Comparison of ENCODE assay signal across 1 cellular context in genomic region chr19:43594710-43595604, GRCh38.
TF ChIP-seq lines count a peak whose summit lies in the region.

No MANE protein-coding gene starts in this region.

TF ChIP-seq in HepG2, 621 proteins besides CTCF, POLR2A, EP300 and RAD21 (continued from another document and continues in another):
- TF ChIP-seq ZHX2 (IDR thresholded peaks at IDR 0.05; ENCODE audit: low read depth), result no peak
- no peak for TF ChIP-seq ZHX2 (CRISPR knock-in tag; IDR thresholded peaks at IDR 0.05; ENCODE audit: borderline replicate concordance)
- TF ChIP-seq, protein P1, sequence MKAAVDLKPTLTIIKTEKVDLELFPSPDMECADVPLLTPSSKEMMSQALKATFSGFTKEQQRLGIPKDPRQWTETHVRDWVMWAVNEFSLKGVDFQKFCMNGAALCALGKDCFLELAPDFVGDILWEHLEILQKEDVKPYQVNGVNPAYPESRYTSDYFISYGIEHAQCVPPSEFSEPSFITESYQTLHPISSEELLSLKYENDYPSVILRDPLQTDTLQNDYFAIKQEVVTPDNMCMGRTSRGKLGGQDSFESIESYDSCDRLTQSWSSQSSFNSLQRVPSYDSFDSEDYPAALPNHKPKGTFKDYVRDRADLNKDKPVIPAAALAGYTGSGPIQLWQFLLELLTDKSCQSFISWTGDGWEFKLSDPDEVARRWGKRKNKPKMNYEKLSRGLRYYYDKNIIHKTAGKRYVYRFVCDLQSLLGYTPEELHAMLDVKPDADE (CRISPR knock-in tag; IDR thresholded peaks at IDR 0.05), result no peak
- TF ChIP-seq FOXK1 (CRISPR knock-in tag; IDR thresholded peaks at IDR 0.05; ENCODE audit: borderline replicate concordance, low read depth), result no peak
- no peak for TF ChIP-seq KLF13 (CRISPR knock-in tag; IDR thresholded peaks at IDR 0.05)
- no peak for TF ChIP-seq ZBTB1 (CRISPR knock-in tag; IDR thresholded peaks at IDR 0.05; ENCODE audit: borderline replicate concordance)
- TF ChIP-seq ZSCAN9 (CRISPR knock-in tag; IDR thresholded peaks at IDR 0.05; ENCODE audit: borderline replicate concordance), result 0 out of 2 replicates have a peak, but pooled peaks have one; percentile 49
- TF ChIP-seq ZNF839 (CRISPR knock-in tag; IDR thresholded peaks at IDR 0.05; ENCODE audit: borderline replicate concordance), result no peak
- TF ChIP-seq GMEB1 (CRISPR knock-in tag; IDR thresholded peaks at IDR 0.05; ENCODE audit: borderline replicate concordance), result peak; percentile 27; the same call in 1 of the 2 replicates
- no peak for TF ChIP-seq IKZF4 (CRISPR knock-in tag; IDR thresholded peaks at IDR 0.05; ENCODE audit: borderline replicate concordance, low read depth, not compliant biosample characterization)
- TF ChIP-seq NR2F2 (IDR thresholded peaks at IDR 0.05; ENCODE audit: borderline replicate concordance, low read depth), result no peak
- TF ChIP-seq SRF (IDR thresholded peaks at IDR 0.05; ENCODE audit: low read depth, low read length), result no peak
- TF ChIP-seq GATAD2A (CRISPR knock-in tag; IDR thresholded peaks at IDR 0.05), result no peak
- TF ChIP-seq ZEB1 (IDR thresholded peaks at IDR 0.05; ENCODE audit: insufficient replicate concordance, low read depth), result no peak
- TF ChIP-seq CBX1 (IDR thresholded peaks at IDR 0.05; ENCODE audit: low read depth), result no peak
- TF ChIP-seq ZMAT3 (CRISPR knock-in tag; conservative IDR thresholded peaks at IDR 0.05), result no peak
- peak; percentile 3; the same call in 1 of the 2 replicates for TF ChIP-seq SAFB2 (CRISPR knock-in tag; IDR thresholded peaks at IDR 0.05; ENCODE audit: borderline replicate concordance, low read depth)
- no peak for TF ChIP-seq CHD2 (IDR thresholded peaks at IDR 0.05; ENCODE audit: low read depth, low read length)
- TF ChIP-seq MED13 (CRISPR knock-in tag; IDR thresholded peaks at IDR 0.05), result no peak
- TF ChIP-seq, protein P2, sequence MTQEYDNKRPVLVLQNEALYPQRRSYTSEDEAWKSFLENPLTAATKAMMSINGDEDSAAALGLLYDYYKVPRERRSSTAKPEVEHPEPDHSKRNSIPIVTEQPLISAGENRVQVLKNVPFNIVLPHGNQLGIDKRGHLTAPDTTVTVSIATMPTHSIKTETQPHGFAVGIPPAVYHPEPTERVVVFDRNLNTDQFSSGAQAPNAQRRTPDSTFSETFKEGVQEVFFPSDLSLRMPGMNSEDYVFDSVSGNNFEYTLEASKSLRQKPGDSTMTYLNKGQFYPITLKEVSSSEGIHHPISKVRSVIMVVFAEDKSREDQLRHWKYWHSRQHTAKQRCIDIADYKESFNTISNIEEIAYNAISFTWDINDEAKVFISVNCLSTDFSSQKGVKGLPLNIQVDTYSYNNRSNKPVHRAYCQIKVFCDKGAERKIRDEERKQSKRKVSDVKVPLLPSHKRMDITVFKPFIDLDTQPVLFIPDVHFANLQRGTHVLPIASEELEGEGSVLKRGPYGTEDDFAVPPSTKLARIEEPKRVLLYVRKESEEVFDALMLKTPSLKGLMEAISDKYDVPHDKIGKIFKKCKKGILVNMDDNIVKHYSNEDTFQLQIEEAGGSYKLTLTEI (CRISPR knock-in tag; conservative IDR thresholded peaks at IDR 0.05), result no peak
- no peak for TF ChIP-seq ZNF615 (CRISPR knock-in tag; IDR thresholded peaks at IDR 0.05; ENCODE audit: borderline replicate concordance)
- TF ChIP-seq ZNF782 (CRISPR knock-in tag; IDR thresholded peaks at IDR 0.05; ENCODE audit: borderline replicate concordance), result no peak
- no peak for TF ChIP-seq XBP1 (CRISPR knock-in tag; IDR thresholded peaks at IDR 0.05)
- no peak for TF ChIP-seq DZIP1 (CRISPR knock-in tag; IDR thresholded peaks at IDR 0.05)
- no peak for TF ChIP-seq SOX5 (CRISPR knock-in tag; IDR thresholded peaks at IDR 0.05; ENCODE audit: borderline replicate concordance)
- no peak for TF ChIP-seq BRCA1 (CRISPR knock-in tag; IDR thresholded peaks at IDR 0.05)
- no peak for TF ChIP-seq ZNF569 (CRISPR knock-in tag; IDR thresholded peaks at IDR 0.05; ENCODE audit: borderline replicate concordance)
- no peak for TF ChIP-seq ZNF282 (IDR thresholded peaks at IDR 0.05; ENCODE audit: partially characterized antibody)
- TF ChIP-seq ZNF414 (CRISPR knock-in tag; IDR thresholded peaks at IDR 0.05), result no peak
- 0 out of 2 replicates have a peak, but pooled peaks have one; percentile 41 for TF ChIP-seq ZNF136 (CRISPR knock-in tag; IDR thresholded peaks at IDR 0.05; ENCODE audit: low read depth)
- no peak for TF ChIP-seq MTA1 (CRISPR knock-in tag; IDR thresholded peaks at IDR 0.05; ENCODE audit: borderline replicate concordance)
- TF ChIP-seq NR2F6 (IDR thresholded peaks at IDR 0.05), result no peak
- TF ChIP-seq NR2F6 (CRISPR knock-in tag; IDR thresholded peaks at IDR 0.05), result no peak
- peak; percentile 69; the same call in 1 of the 2 replicates for TF ChIP-seq BCL3 (CRISPR knock-in tag; IDR thresholded peaks at IDR 0.05)
- TF ChIP-seq FUBP1 (CRISPR knock-in tag; IDR thresholded peaks at IDR 0.05; ENCODE audit: borderline replicate concordance), result no peak
- TF ChIP-seq SNAI1 (CRISPR knock-in tag; IDR thresholded peaks at IDR 0.05; ENCODE audit: borderline replicate concordance), result no peak
- TF ChIP-seq TAF1 (CRISPR knock-in tag; IDR thresholded peaks at IDR 0.05), result peak; percentile 54
- TF ChIP-seq ARID2 (CRISPR knock-in tag; IDR thresholded peaks at IDR 0.05; ENCODE audit: borderline replicate concordance), result no peak
- no peak for TF ChIP-seq E2F5 (CRISPR knock-in tag; conservative IDR thresholded peaks at IDR 0.05)
- no peak for TF ChIP-seq ZNF446 (CRISPR knock-in tag; IDR thresholded peaks at IDR 0.05)
- no peak for TF ChIP-seq YEATS4 (CRISPR knock-in tag; IDR thresholded peaks at IDR 0.05; ENCODE audit: borderline replicate concordance)
- TF ChIP-seq, protein P3, sequence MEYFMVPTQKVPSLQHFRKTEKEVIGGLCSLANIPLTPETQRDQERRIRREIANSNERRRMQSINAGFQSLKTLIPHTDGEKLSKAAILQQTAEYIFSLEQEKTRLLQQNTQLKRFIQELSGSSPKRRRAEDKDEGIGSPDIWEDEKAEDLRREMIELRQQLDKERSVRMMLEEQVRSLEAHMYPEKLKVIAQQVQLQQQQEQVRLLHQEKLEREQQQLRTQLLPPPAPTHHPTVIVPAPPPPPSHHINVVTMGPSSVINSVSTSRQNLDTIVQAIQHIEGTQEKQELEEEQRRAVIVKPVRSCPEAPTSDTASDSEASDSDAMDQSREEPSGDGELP (IDR thresholded peaks at IDR 0.05; ENCODE audit: borderline replicate concordance, low read depth), result peak; percentile 32; the same call in 1 of the 2 replicates
